In the genomic region with DNA sequence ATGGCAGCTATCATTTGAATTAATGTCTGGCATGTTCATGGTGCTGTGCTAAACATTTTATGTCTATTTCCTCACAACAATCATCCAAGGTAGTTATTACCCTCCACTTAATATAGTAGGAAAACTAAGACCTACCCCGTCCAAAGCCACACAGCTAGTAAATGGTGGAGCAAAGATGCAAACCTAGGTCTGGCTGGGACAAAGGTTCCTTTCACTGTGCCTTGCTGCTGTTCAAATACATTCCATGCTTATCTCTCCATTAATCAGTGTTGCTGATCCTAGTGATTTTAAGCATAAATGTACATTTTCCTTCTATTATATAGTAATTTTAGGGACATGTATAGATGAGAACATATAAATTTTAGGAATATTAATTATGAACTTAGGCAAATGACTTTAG, we compare ENCODE assay signal across 26 cellular contexts.
"Had no signal": no experiment of that assay in that cellular context is flagged by ENCODE, and none has a peak within 500 bp of the region (broad histone marks: within the 10 kb centered on the region; RNA-seq: fewer than 3 reads in every experiment).

No MANE protein-coding gene starts in this region.

- H3K27ac ChIP-seq: coronary artery, esophagus muscularis mucosa, foreskin keratinocyte, gastroesophageal sphincter, left lung, neural progenitor cell, parathyroid adenoma, sigmoid colon, testis, tibial artery, upper lobe of left lung had no signal

- H3K36me3 ChIP-seq: neural progenitor cell had no signal

- H3K4me1 Mint-ChIP-seq: nephron; stimulated activated effector memory CD8-positive, alpha-beta T cell treated with anti-CD3 and anti-CD28 coated beads, Interleukin-12 subunit alpha, Interleukin-12 subunit beta, amount 100 ng/mL, for 72 hours had no signal

- DNase-seq: dermis blood vessel endothelial cell; effector memory CD4-positive, alpha-beta T cell; foreskin keratinocyte; heart left ventricle; left cardiac atrium; left lung; mesenchymal stem cell; midbrain; naive thymus-derived CD4-positive, alpha-beta T cell; sigmoid colon; stimulated activated CD4-positive, alpha-beta T cell treated with anti-CD3 and anti-CD28 coated beads, Interleukin-2, amount 100 ng/mL, for 24 hours; stimulated activated CD4-positive, alpha-beta T cell treated with anti-CD3 and anti-CD28 coated beads, Interleukin-4, amount 100 ng/mL, for 24 hours; stimulated activated naive CD4-positive, alpha-beta T cell treated with Interleukin-2 at 50 U/mL for 16 hours; substantia nigra; testis; tibial artery; upper lobe of left lung had no signal

- H3K9me3 ChIP-seq: esophagus muscularis mucosa, gastroesophageal sphincter, heart left ventricle, left lung, sigmoid colon, testis, tibial artery, upper lobe of left lung had no signal

- H3K27me3 Mint-ChIP-seq: naive thymus-derived CD4-positive, alpha-beta T cell; progenitor cell of endocrine pancreas had no signal

- H3K4me3 Mint-ChIP-seq: naive thymus-derived CD4-positive, alpha-beta T cell; nephron; neural progenitor cell; stimulated activated effector memory CD8-positive, alpha-beta T cell treated with anti-CD3 and anti-CD28 coated beads, Interleukin-12 subunit alpha, Interleukin-12 subunit beta, amount 100 ng/mL, for 72 hours had no signal

- H3K27ac Mint-ChIP-seq: naive thymus-derived CD4-positive, alpha-beta T cell; nephron; neural progenitor cell; progenitor cell of endocrine pancreas had no signal

- H3K27me3 ChIP-seq: esophagus muscularis mucosa, foreskin keratinocyte, gastroesophageal sphincter, heart left ventricle, hepatocyte, left lung, neural progenitor cell, sigmoid colon, testis, tibial artery, upper lobe of left lung had no signal

- H3K9me3 Mint-ChIP-seq: naive thymus-derived CD4-positive, alpha-beta T cell; nephron; neural progenitor cell; stimulated activated effector memory CD8-positive, alpha-beta T cell treated with anti-CD3 and anti-CD28 coated beads, Interleukin-12 subunit alpha, Interleukin-12 subunit beta, amount 100 ng/mL, for 72 hours had no signal

- H3K4me3 ChIP-seq: coronary artery, esophagus muscularis mucosa, gastroesophageal sphincter, heart left ventricle, hepatocyte, left lung, neural progenitor cell, sigmoid colon, testis, tibial artery, upper lobe of left lung had no signal
